16 cellular contexts compared by ENCODE assay signal in the genomic region with DNA sequence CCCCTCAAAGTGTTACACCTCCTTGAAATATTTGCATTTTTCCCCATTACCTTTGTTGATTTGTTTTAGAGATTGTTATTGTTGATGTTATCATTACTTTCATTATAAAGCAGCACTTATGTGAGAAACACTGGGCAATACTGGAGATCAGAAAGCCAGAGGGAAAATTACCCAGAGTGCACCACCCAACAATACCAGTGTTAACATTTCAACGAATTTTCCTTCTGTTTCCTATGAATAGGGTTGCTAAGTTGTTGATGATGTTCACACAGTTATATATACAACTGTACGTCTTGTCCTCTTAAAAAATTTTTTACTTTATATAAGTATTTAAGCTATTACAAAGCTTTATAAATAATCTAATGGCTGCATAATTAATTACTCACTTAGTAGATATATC.
"Had no signal": no experiment of that assay in that cellular context is flagged by ENCODE, and none has a peak within 500 bp of the region (broad histone marks: within the 10 kb centered on the region; RNA-seq: fewer than 3 reads in every experiment).

No MANE protein-coding gene starts in this region.

- ATAC-seq: Panc1, PC-3, T-cell had no signal

- FAIRE-seq: HTR-8/SVneo had no signal

- DNase-seq: KBM-7; MV-4-11; NCI-H1436 treated with DMSO at 0.1 percent for 48 hours; NCI-H187 treated with DMSO at 0.1 percent for 48 hours; NCI-H226; NCI-H510A treated with DMSO at 0.1 percent for 48 hours; NCI-H526; NCI-H82; NK-92 treated with Interleukin-12 subunit alpha and Interleukin-12 subunit beta, amount 100 ng/mL, for 24 hours; PC-3; SHP77; SW 1271; T-cell had no signal

- H3K27ac ChIP-seq: HL-60 had no signal
